ENCODE assay signal across 8 cellular contexts in genomic region chr4:147057631-147057980, GRCh38.
A peak's percentile ranks its signal among the peaks of the same experiment; 100 is the strongest.
DNase-seq lines count a peak whose midpoint lies in the region; ATAC-seq, FAIRE-seq and TF ChIP-seq lines count a peak whose summit lies in the region.

No MANE protein-coding gene starts in this region.

- no TSS peak for BruUV-seq in HepG2 (replicated peaks; lab: Mats Ljungman, UMichigan)

- H3K36me3 Mint-ChIP-seq in activated naive CD8-positive, alpha-beta T cell treated with anti-CD3 and anti-CD28 coated beads for 36 hours = peaks cover 4% of the 10 kb centered on the region
- no peaks in the 10 kb centered on the region for H3K36me3 Mint-ChIP-seq in endodermal cell (ENCODE audit: low read depth)

- H3K4me2 ChIP-seq in HepG2 (ENCODE audit: low read depth, low read length) = peak overlapping the region; percentile 52

- no peak overlapping the region for H3K9ac ChIP-seq in HepG2 (ENCODE audit: insufficient read depth, low read depth, low read length)
- no peak overlapping the region for H3K9ac ChIP-seq in endodermal cell (ENCODE audit: extremely low read depth, low read length, poor library complexity, severe bottlenecking)

- CTCF ChIA-PET in HepG2 (lab: Yijun Ruan, JAX; ENCODE audit: low intra/inter-chr PET ratio, low total read pairs) = no interaction called here

- H3K9me3 ChIP-seq in HepG2 (ENCODE audit: low read length) (no peaks in the 10 kb centered on the region), endodermal cell (ENCODE audit: control insufficient read depth, low read length) (no peaks in the 10 kb centered on the region)

- no peaks in the 10 kb centered on the region for H4K20me1 ChIP-seq in HepG2 (ENCODE audit: insufficient read depth, low read length)

- H3K36me3 ChIP-seq in HepG2 (replicated peaks in 1 of 2; ENCODE audit: control insufficient read depth in 1 of 2, insufficient read depth in 2 of 2, low read length in 2 of 2) (no peaks in the 10 kb centered on the region), endodermal cell (ENCODE audit: control insufficient read depth, insufficient read depth, low read length) (no peaks in the 10 kb centered on the region)

- no peak for FAIRE-seq in HepG2 (lab: Jason Lieb, UNC)

- no peak for TF ChIP-seq CTCF in HepG2 (CRISPR knock-in tag; IDR thresholded peaks at IDR 0.05)
- no peak for TF ChIP-seq CTCF in endodermal cell (conservative IDR thresholded peaks at IDR 0.05)

- H3K27ac Mint-ChIP-seq in activated naive CD8-positive, alpha-beta T cell treated with anti-CD3 and anti-CD28 coated beads for 36 hours = peak overlapping the region; percentile 87
- H3K27ac Mint-ChIP-seq in endodermal cell = no peak overlapping the region

- no peaks in the 10 kb centered on the region for H3K4me1 ChIP-seq in HepG2 (ENCODE audit: insufficient read depth, low read length)
- H3K4me1 ChIP-seq in endodermal cell (ENCODE audit: control insufficient read depth, insufficient read depth, low read length) = no peaks in the 10 kb centered on the region

- H3K27me3 ChIP-seq in HepG2 (ENCODE audit: control insufficient read depth in 1 of 2, insufficient read depth in 2 of 2, low read length in 2 of 2) = no peaks in the 10 kb centered on the region
- no peaks in the 10 kb centered on the region for H3K27me3 ChIP-seq in endodermal cell (ENCODE audit: control insufficient read depth, insufficient read depth, low read length, poor library complexity, severe bottlenecking)

- H3K4me1 Mint-ChIP-seq in activated naive CD8-positive, alpha-beta T cell treated with anti-CD3 and anti-CD28 coated beads for 36 hours = peaks cover 15% of the 10 kb centered on the region
- H3K4me1 Mint-ChIP-seq in endodermal cell = peaks cover 14% of the 10 kb centered on the region

- in situ Hi-C loops in HepG2 (cut with HindIII; ENCODE audit: extremely low pct_ligation_motif_present, low pct_unique_long_range_greater_than_20kb) = no loop called here

- no peak for TF ChIP-seq EP300 in HepG2 (IDR thresholded peaks at IDR 0.05; ENCODE audit: low read depth in 2 of 2, low read length in 2 of 2)
- TF ChIP-seq EP300 in HepG2 (CRISPR knock-in tag; IDR thresholded peaks at IDR 0.05; ENCODE audit: borderline replicate concordance) = no peak

- DNase-seq in A172 (ENCODE audit: low spot score) (peak; percentile 33), HCEC 1CT (peak; percentile 5), HepG2 (ENCODE audit: low spot score) (no peak), endodermal cell (no peak), GF-D8 (lab: John Stamatoyannopoulos, UW) (no peak), SW 1271 (lab: John Stamatoyannopoulos, UW) (no peak)
- no peak for DNase-seq in activated naive CD8-positive, alpha-beta T cell treated with anti-CD3 and anti-CD28 coated beads for 36 hours
- no peak for DNase-seq in stimulated activated naive CD4-positive, alpha-beta T cell treated with Interleukin-2 at 50 U/mL for 16 hours (lab: John Stamatoyannopoulos, UW)

- TF ChIP-seq POLR2A in HepG2 (IDR thresholded peaks at IDR 0.05; ENCODE audit: insufficient read depth in 1 of 2, low read depth in 2 of 2, low read length in 2 of 2) = no peak

- H3K27me3 Mint-ChIP-seq in activated naive CD8-positive, alpha-beta T cell treated with anti-CD3 and anti-CD28 coated beads for 36 hours = peaks cover 6% of the 10 kb centered on the region
- H3K27me3 Mint-ChIP-seq in endodermal cell (ENCODE audit: insufficient read depth) = no peaks in the 10 kb centered on the region

- intact Hi-C loops in HepG2 (cut with micrococcal nuclease; ENCODE audit: unreplicated experiment) = no loop called here

- whole genome bisulfite sequencing in HepG2 (ENCODE audit: low lambda C conversion rate) = 13% methylated on average over 5 of the region's 5 CpGs
- WGBS in endodermal cell (ENCODE audit: insufficient coverage in 1 of 2, insufficient read length in 1 of 2), 2 experiments = 60 to 66% methylated on average over 5 of the region's 5 CpGs

- H2AFZ ChIP-seq in HepG2 (ENCODE audit: low read length) = peak overlapping the region; percentile 80

- H3K27ac ChIP-seq in HepG2 (ENCODE audit: extremely low read length, insufficient read depth, low read length) = no peak overlapping the region
- H3K27ac ChIP-seq in endodermal cell (ENCODE audit: low read depth, low read length) = no peak overlapping the region

- peak overlapping the region; percentile 78 for H3K4me3 Mint-ChIP-seq in activated naive CD8-positive, alpha-beta T cell treated with anti-CD3 and anti-CD28 coated beads for 36 hours
- no peak overlapping the region for H3K4me3 Mint-ChIP-seq in endodermal cell

- POLR2A ChIA-PET in HepG2 (lab: Yijun Ruan, JAX) = no interaction called here

- no peaks in the 10 kb centered on the region for H3K9me3 Mint-ChIP-seq in activated naive CD8-positive, alpha-beta T cell treated with anti-CD3 and anti-CD28 coated beads for 36 hours
- peaks cover under 1% of the 10 kb centered on the region for H3K9me3 Mint-ChIP-seq in endodermal cell

- no peak for TF ChIP-seq RAD21 in HepG2 (CRISPR knock-in tag; IDR thresholded peaks at IDR 0.05)

- no peak for ATAC-seq in HepG2

- H3K4me3 ChIP-seq in HepG2 (replicated peaks in 1 of 3; ENCODE audit: insufficient read depth in 1 of 3, low read depth in 2 of 3, low read length in 3 of 3) = peak overlapping the region in 2 of 3 experiments; percentile 17 to 48; a peak in 4 of 6 replicates
- H3K4me3 ChIP-seq in endodermal cell (ENCODE audit: low read length) = no peak overlapping the region

- H3K79me2 ChIP-seq in HepG2 (ENCODE audit: insufficient read depth, low read length) = no peaks in the 10 kb centered on the region

TF ChIP-seq in HepG2, 621 proteins besides CTCF, POLR2A, EP300 and RAD21:
- TF ChIP-seq NFE2L1 (CRISPR knock-in tag; IDR thresholded peaks at IDR 0.05; ENCODE audit: borderline replicate concordance) = no peak
- no peak for TF ChIP-seq ZNF17 (CRISPR knock-in tag; IDR thresholded peaks at IDR 0.05)
- no peak for TF ChIP-seq ZNF709 (CRISPR knock-in tag; IDR thresholded peaks at IDR 0.05)
- TF ChIP-seq SALL1 (CRISPR knock-in tag; IDR thresholded peaks at IDR 0.05) = no peak
- TF ChIP-seq ZFP41 (CRISPR knock-in tag; IDR thresholded peaks at IDR 0.05; ENCODE audit: borderline replicate concordance) = no peak
- no peak for TF ChIP-seq ZBTB44 (CRISPR knock-in tag; IDR thresholded peaks at IDR 0.05)
- TF ChIP-seq ATF4 (CRISPR knock-in tag; IDR thresholded peaks at IDR 0.05) = no peak
- TF ChIP-seq DNMT1 (CRISPR knock-in tag; IDR thresholded peaks at IDR 0.05) = no peak
- no peak for TF ChIP-seq MXD1 (CRISPR knock-in tag; IDR thresholded peaks at IDR 0.05)
- TF ChIP-seq MZF1 (CRISPR knock-in tag; IDR thresholded peaks at IDR 0.05; ENCODE audit: borderline replicate concordance) = no peak
- no peak for TF ChIP-seq THAP7 (CRISPR knock-in tag; IDR thresholded peaks at IDR 0.05)
- no peak for TF ChIP-seq CREM (IDR thresholded peaks at IDR 0.05)
- TF ChIP-seq CREM (CRISPR knock-in tag; IDR thresholded peaks at IDR 0.05) = no peak
- no peak for TF ChIP-seq ZMYM2 (CRISPR knock-in tag; IDR thresholded peaks at IDR 0.05)
- TF ChIP-seq MXI1 (IDR thresholded peaks at IDR 0.05; ENCODE audit: borderline replicate concordance, low read depth, low read length) = no peak
- TF ChIP-seq E2F1 (CRISPR knock-in tag; IDR thresholded peaks at IDR 0.05) = no peak

Comparison
In these comparisons a context has a peak if more than half of its experiments do, and no peak if none do; other contexts are left out.
1. DNase-seq: peak in A172 (single experiment) and HCEC 1CT (single experiment); none in activated naive CD8-positive, alpha-beta T cell treated with anti-CD3 and anti-CD28 coated beads for 36 hours (single experiment), HepG2 (single experiment), endodermal cell (single experiment), GF-D8 (single experiment), stimulated activated naive CD4-positive, alpha-beta T cell treated with Interleukin-2 at 50 U/mL for 16 hours (single experiment) and SW 1271 (0 of 2).